Comparison of ENCODE assay signal across 2 cellular contexts in the genomic region with DNA sequence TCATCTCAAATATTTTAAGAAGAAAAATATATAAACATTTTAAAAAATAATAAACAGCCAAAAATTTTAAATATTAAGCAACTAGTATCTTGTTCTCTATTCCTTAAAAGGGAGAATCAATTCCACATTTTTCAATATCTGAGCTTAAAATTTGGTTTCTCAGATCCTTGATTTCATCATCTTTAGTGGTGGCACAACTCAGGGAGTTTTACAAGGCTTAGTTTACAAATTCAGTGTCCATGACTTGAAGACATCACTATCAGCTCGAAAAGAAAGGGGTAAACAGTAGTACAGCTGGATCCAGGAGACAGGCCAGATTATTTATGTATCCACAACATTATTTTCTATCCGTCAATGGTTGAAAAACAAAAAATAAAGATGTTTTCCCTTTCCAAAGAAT.
TF ChIP-seq lines count a peak whose summit lies in the region.

No MANE protein-coding gene starts in this region.

TF ChIP-seq in GM23338, 12 proteins besides CTCF, POLR2A, EP300 and RAD21 (continues in another document):
- TF ChIP-seq, protein P1, sequence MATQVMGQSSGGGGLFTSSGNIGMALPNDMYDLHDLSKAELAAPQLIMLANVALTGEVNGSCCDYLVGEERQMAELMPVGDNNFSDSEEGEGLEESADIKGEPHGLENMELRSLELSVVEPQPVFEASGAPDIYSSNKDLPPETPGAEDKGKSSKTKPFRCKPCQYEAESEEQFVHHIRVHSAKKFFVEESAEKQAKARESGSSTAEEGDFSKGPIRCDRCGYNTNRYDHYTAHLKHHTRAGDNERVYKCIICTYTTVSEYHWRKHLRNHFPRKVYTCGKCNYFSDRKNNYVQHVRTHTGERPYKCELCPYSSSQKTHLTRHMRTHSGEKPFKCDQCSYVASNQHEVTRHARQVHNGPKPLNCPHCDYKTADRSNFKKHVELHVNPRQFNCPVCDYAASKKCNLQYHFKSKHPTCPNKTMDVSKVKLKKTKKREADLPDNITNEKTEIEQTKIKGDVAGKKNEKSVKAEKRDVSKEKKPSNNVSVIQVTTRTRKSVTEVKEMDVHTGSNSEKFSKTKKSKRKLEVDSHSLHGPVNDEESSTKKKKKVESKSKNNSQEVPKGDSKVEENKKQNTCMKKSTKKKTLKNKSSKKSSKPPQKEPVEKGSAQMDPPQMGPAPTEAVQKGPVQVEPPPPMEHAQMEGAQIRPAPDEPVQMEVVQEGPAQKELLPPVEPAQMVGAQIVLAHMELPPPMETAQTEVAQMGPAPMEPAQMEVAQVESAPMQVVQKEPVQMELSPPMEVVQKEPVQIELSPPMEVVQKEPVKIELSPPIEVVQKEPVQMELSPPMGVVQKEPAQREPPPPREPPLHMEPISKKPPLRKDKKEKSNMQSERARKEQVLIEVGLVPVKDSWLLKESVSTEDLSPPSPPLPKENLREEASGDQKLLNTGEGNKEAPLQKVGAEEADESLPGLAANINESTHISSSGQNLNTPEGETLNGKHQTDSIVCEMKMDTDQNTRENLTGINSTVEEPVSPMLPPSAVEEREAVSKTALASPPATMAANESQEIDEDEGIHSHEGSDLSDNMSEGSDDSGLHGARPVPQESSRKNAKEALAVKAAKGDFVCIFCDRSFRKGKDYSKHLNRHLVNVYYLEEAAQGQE (IDR thresholded peaks at IDR 0.05; ENCODE audit: unreplicated experiment): no peak
- TF ChIP-seq NANOG (IDR thresholded peaks at IDR 0.05; ENCODE audit: borderline replicate concordance) (no peak), JUNB (IDR thresholded peaks at IDR 0.05; ENCODE audit: unreplicated experiment) (no peak), EZH2 (IDR thresholded peaks at IDR 0.05; ENCODE audit: low read depth, unreplicated experiment) (no peak), ZNF331 (CRISPR knock-in tag; IDR thresholded peaks at IDR 0.05; ENCODE audit: low read depth) (no peak), STAT1 (IDR thresholded peaks at IDR 0.05; ENCODE audit: unreplicated experiment) (no peak), ZNF114 (CRISPR knock-in tag; IDR thresholded peaks at IDR 0.05) (no peak), CREB1 (CRISPR knock-in tag; IDR thresholded peaks at IDR 0.05; ENCODE audit: low read depth) (no peak), POLR2AphosphoS5 (IDR thresholded peaks at IDR 0.05; ENCODE audit: low read depth) (no peak), EZH2phosphoT487 (IDR thresholded peaks at IDR 0.05; ENCODE audit: unreplicated experiment) (no peak)
- TF ChIP-seq, protein P2, sequence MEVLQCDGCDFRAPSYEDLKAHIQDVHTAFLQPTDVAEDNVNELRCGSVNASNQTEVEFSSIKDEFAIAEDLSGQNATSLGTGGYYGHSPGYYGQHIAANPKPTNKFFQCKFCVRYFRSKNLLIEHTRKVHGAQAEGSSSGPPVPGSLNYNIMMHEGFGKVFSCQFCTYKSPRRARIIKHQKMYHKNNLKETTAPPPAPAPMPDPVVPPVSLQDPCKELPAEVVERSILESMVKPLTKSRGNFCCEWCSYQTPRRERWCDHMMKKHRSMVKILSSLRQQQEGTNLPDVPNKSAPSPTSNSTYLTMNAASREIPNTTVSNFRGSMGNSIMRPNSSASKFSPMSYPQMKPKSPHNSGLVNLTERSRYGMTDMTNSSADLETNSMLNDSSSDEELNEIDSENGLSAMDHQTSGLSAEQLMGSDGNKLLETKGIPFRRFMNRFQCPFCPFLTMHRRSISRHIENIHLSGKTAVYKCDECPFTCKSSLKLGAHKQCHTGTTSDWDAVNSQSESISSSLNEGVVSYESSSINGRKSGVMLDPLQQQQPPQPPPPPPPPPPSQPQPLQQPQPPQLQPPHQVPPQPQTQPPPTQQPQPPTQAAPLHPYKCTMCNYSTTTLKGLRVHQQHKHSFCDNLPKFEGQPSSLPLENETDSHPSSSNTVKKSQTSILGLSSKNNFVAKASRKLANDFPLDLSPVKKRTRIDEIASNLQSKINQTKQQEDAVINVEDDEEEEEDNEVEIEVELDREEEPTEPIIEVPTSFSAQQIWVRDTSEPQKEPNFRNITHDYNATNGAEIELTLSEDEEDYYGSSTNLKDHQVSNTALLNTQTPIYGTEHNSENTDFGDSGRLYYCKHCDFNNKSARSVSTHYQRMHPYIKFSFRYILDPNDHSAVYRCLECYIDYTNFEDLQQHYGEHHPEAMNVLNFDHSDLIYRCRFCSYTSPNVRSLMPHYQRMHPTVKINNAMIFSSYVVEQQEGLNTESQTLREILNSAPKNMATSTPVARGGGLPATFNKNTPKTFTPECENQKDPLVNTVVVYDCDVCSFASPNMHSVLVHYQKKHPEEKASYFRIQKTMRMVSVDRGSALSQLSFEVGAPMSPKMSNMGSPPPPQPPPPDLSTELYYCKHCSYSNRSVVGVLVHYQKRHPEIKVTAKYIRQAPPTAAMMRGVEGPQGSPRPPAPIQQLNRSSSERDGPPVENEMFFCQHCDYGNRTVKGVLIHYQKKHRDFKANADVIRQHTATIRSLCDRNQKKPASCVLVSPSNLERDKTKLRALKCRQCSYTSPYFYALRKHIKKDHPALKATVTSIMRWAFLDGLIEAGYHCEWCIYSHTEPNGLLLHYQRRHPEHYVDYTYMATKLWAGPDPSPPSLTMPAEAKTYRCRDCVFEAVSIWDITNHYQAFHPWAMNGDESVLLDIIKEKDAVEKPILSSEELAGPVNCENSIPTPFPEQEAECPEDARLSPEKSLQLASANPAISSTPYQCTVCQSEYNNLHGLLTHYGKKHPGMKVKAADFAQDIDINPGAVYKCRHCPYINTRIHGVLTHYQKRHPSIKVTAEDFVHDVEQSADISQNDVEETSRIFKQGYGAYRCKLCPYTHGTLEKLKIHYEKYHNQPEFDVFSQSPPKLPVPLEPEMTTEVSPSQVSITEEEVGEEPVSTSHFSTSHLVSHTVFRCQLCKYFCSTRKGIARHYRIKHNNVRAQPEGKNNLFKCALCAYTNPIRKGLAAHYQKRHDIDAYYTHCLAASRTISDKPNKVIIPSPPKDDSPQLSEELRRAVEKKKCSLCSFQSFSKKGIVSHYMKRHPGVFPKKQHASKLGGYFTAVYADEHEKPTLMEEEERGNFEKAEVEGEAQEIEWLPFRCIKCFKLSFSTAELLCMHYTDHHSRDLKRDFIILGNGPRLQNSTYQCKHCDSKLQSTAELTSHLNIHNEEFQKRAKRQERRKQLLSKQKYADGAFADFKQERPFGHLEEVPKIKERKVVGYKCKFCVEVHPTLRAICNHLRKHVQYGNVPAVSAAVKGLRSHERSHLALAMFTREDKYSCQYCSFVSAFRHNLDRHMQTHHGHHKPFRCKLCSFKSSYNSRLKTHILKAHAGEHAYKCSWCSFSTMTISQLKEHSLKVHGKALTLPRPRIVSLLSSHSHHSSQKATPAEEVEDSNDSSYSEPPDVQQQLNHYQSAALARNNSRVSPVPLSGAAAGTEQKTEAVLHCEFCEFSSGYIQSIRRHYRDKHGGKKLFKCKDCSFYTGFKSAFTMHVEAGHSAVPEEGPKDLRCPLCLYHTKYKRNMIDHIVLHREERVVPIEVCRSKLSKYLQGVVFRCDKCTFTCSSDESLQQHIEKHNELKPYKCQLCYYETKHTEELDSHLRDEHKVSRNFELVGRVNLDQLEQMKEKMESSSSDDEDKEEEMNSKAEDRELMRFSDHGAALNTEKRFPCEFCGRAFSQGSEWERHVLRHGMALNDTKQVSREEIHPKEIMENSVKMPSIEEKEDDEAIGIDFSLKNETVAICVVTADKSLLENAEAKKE (CRISPR knock-in tag; IDR thresholded peaks at IDR 0.05): no peak

TF ChIP-seq in H1, 55 proteins besides CTCF, POLR2A, EP300 and RAD21:
- no peak for TF ChIP-seq YY1 (IDR thresholded peaks at IDR 0.05; ENCODE audit: low read depth, low read length)
- TF ChIP-seq HDAC2 (IDR thresholded peaks at IDR 0.05; ENCODE audit: borderline replicate concordance in 1 of 2, low read depth in 2 of 2, low read length in 2 of 2): no peak
- TF ChIP-seq, protein P3, sequence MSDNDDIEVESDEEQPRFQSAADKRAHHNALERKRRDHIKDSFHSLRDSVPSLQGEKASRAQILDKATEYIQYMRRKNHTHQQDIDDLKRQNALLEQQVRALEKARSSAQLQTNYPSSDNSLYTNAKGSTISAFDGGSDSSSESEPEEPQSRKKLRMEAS (IDR thresholded peaks at IDR 0.05): no peak
- no peak for TF ChIP-seq CHD1 (IDR thresholded peaks at IDR 0.05; ENCODE audit: low read depth, low read length)
- TF ChIP-seq SRF (IDR thresholded peaks at IDR 0.05; ENCODE audit: low read depth, low read length): no peak
- TF ChIP-seq JUND (IDR thresholded peaks at IDR 0.05; ENCODE audit: low read length): no peak
- TF ChIP-seq EGR1 (IDR thresholded peaks at IDR 0.05; ENCODE audit: borderline replicate concordance, low read depth, low read length): no peak
